In genomic region chr3:11140713-11141104, GRCh38 we compare ENCODE assay signal across 9 cellular contexts.
DNase-seq lines count a peak whose midpoint lies in the region; ATAC-seq lines count a peak whose summit lies in the region.
"Had no signal": no experiment of that assay in that cellular context is flagged by ENCODE, and none has a peak within 500 bp of the region (broad histone marks: within the 10 kb centered on the region; RNA-seq: fewer than 3 reads in every experiment).

No MANE protein-coding gene starts in this region.

- H3K4me3 Mint-ChIP-seq in memory B cell: peak overlapping the region; percentile 33
- H3K4me3 Mint-ChIP-seq: immature natural killer cell had no signal

- no peaks in the 10 kb centered on the region for H3K9me3 Mint-ChIP-seq in memory B cell

- ATAC-seq in GM18870 (IDR thresholded peaks at IDR 0.05; ENCODE audit: unreplicated experiment) (peak; percentile 28), GM21529 (IDR thresholded peaks at IDR 0.05; ENCODE audit: unreplicated experiment) (peak; percentile 21), HG03342 (IDR thresholded peaks at IDR 0.05; ENCODE audit: unreplicated experiment) (peak; percentile 30), memory B cell (ENCODE audit: low read depth) (peak; percentile 2)

- DNase-seq in memory B cell (ENCODE audit: low spot score in 2 of 2) (no peak), middle frontal gyrus (ENCODE audit: extremely low spot score, low spot score) (no peak), GM19240 (ENCODE audit: insufficient read length, low spot score) (no peak)
- no peak for DNase-seq in NK-92 treated with Interleukin-12 subunit alpha and Interleukin-12 subunit beta, amount 100 ng/mL, for 24 hours (lab: John Stamatoyannopoulos, UW)
- DNase-seq: immature natural killer cell, WERI-Rb-1 had no signal

- no peaks in the 10 kb centered on the region for H3K36me3 Mint-ChIP-seq in memory B cell
- H3K36me3 Mint-ChIP-seq: immature natural killer cell had no signal

- H3K27me3 Mint-ChIP-seq in memory B cell: no peaks in the 10 kb centered on the region

- peaks cover 24% of the 10 kb centered on the region for H3K4me1 Mint-ChIP-seq in memory B cell

- H3K27ac Mint-ChIP-seq in memory B cell: no peak overlapping the region
- H3K27ac Mint-ChIP-seq: immature natural killer cell had no signal
